Comparison of ENCODE assay signal across 1 cellular context in genomic region chr11:123061403-123062157, GRCh38.
TF ChIP-seq lines count a peak whose summit lies in the region.

Gene HSPA8, minus strand, starts transcription at chr11:123062136. Its CDS starts 812 bp downstream, at chr11:123061324.

TF ChIP-seq in HepG2, 621 proteins besides CTCF, POLR2A, EP300 and RAD21 (continued from another document and continues in another):
- TF ChIP-seq ZNF556 (CRISPR knock-in tag; IDR thresholded peaks at IDR 0.05; ENCODE audit: borderline replicate concordance) (0 out of 2 replicates have a peak, but pooled peaks have one; percentile 5), NR0B2 (CRISPR knock-in tag; IDR thresholded peaks at IDR 0.05) (peak; percentile 15; the same call in 1 of the 2 replicates), ATF7-NPFF (CRISPR knock-in tag; IDR thresholded peaks at IDR 0.05; ENCODE audit: low read depth) (no peak; the same call in 1 of the 2 replicates), NR2F2 (IDR thresholded peaks at IDR 0.05; ENCODE audit: borderline replicate concordance, low read depth) (no peak), MXD1 (CRISPR knock-in tag; IDR thresholded peaks at IDR 0.05) (peak; percentile 34; the same call in 1 of the 2 replicates), ZIK1 (CRISPR knock-in tag; IDR thresholded peaks at IDR 0.05; ENCODE audit: borderline replicate concordance, low read depth) (0 out of 2 replicates have a peak, but pooled peaks have one; percentile 3), ISX (CRISPR knock-in tag; conservative IDR thresholded peaks at IDR 0.05) (0 out of 2 replicates have a peak, but pooled peaks have one; percentile 69), ZNF891 (CRISPR knock-in tag; IDR thresholded peaks at IDR 0.05) (peak; percentile 92), MTF2 (CRISPR knock-in tag; IDR thresholded peaks at IDR 0.05; ENCODE audit: borderline replicate concordance) (peak; percentile 19; the same call in 1 of the 2 replicates), GZF1 (CRISPR knock-in tag; IDR thresholded peaks at IDR 0.05) (no peak), ZFP90 (CRISPR knock-in tag; IDR thresholded peaks at IDR 0.05; ENCODE audit: borderline replicate concordance) (peak; percentile 76; the same call in 1 of the 2 replicates), AGO1 (IDR thresholded peaks at IDR 0.05; ENCODE audit: low read depth, low read length, poor library complexity, severe bottlenecking) (peak; percentile 59), SMAD3 (CRISPR knock-in tag; IDR thresholded peaks at IDR 0.05) (0 out of 2 replicates have a peak, but pooled peaks have one; percentile 30), PRMT3 (CRISPR knock-in tag; IDR thresholded peaks at IDR 0.05; ENCODE audit: borderline replicate concordance, low read depth) (0 out of 2 replicates have a peak, but pooled peaks have one; percentile 47), ZKSCAN5 (CRISPR knock-in tag; IDR thresholded peaks at IDR 0.05) (peak; percentile 35; the same call in 1 of the 2 replicates), REST (IDR thresholded peaks at IDR 0.05; ENCODE audit: borderline replicate concordance in 1 of 2, low read depth in 1 of 2, low read length in 2 of 2) (peak in 1 of 2 experiments; percentile 40; a peak in 1 of 4 replicates), RORA (CRISPR knock-in tag; IDR thresholded peaks at IDR 0.05) (no peak), ZNF788 (CRISPR knock-in tag; IDR thresholded peaks at IDR 0.05; ENCODE audit: borderline replicate concordance) (0 out of 2 replicates have a peak, but pooled peaks have one; percentile 28), MATR3 (CRISPR knock-in tag; IDR thresholded peaks at IDR 0.05) (no peak), ZBED4 (CRISPR knock-in tag; IDR thresholded peaks at IDR 0.05; ENCODE audit: borderline replicate concordance) (peak; percentile 65), ZSCAN22 (CRISPR knock-in tag; IDR thresholded peaks at IDR 0.05) (0 out of 2 replicates have a peak, but pooled peaks have one; percentile 13), NCOA2 (CRISPR knock-in tag; IDR thresholded peaks at IDR 0.05) (0 out of 2 replicates have a peak, but pooled peaks have one; percentile 7), ZNF749 (CRISPR knock-in tag; IDR thresholded peaks at IDR 0.05; ENCODE audit: borderline replicate concordance) (peak; percentile 47; the same call in 1 of the 2 replicates), TEAD2 (CRISPR knock-in tag; IDR thresholded peaks at IDR 0.05) (no peak), KIAA2018 (CRISPR knock-in tag; IDR thresholded peaks at IDR 0.05; ENCODE audit: borderline replicate concordance) (peak; percentile 71; the same call in 1 of the 2 replicates), THAP9 (CRISPR knock-in tag; IDR thresholded peaks at IDR 0.05; ENCODE audit: borderline replicate concordance) (0 out of 2 replicates have a peak, but pooled peaks have one; percentile 16), ZNF761 (CRISPR knock-in tag; conservative IDR thresholded peaks at IDR 0.05) (peak; percentile 30; the same call in 1 of the 2 replicates)
- TF ChIP-seq, protein P1, sequence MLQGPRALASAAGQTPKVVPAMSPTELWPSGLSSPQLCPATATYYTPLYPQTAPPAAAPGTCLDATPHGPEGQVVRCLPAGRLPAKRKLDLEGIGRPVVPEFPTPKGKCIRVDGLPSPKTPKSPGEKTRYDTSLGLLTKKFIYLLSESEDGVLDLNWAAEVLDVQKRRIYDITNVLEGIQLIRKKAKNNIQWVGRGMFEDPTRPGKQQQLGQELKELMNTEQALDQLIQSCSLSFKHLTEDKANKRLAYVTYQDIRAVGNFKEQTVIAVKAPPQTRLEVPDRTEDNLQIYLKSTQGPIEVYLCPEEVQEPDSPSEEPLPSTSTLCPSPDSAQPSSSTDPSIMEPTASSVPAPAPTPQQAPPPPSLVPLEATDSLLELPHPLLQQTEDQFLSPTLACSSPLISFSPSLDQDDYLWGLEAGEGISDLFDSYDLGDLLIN (CRISPR knock-in tag; IDR thresholded peaks at IDR 0.05; ENCODE audit: borderline replicate concordance), result 0 out of 2 replicates have a peak, but pooled peaks have one; percentile 45
